ENCODE assay signal across 17 cellular contexts in genomic region chr16:47059991-47060390, GRCh38.
"Had no signal": no experiment of that assay in that cellular context is flagged by ENCODE, and none has a peak within 500 bp of the region (broad histone marks: within the 10 kb centered on the region; RNA-seq: fewer than 3 reads in every experiment).

No MANE protein-coding gene starts in this region.

- H3K4me3 Mint-ChIP-seq: activated naive CD4-positive, alpha-beta T cell treated with anti-CD3 and anti-CD28 coated beads for 36 hours; activated naive CD8-positive, alpha-beta T cell treated with anti-CD3 and anti-CD28 coated beads, Interleukin-2, amount 10 ng/mL, durations not matched to agents 7 days and 5 days; activated T-cell treated with anti-CD3 and anti-CD28 coated beads, Interleukin-2, amount 50 U/mL, for 72 hours; nephron; T-helper 1 cell treated with Interleukin-12 subunit alpha and Interleukin-12 subunit beta and Interleukin-4 antibody, amounts not matched to agents 30 μg/mL and 1 μg/mL, for 36 hours; WTC11 had no signal

- H3K36me3 Mint-ChIP-seq: activated naive CD8-positive, alpha-beta T cell treated with anti-CD3 and anti-CD28 coated beads, Interleukin-2, amount 10 ng/mL, durations not matched to agents 7 days and 5 days; WTC11 had no signal

- DNase-seq: activated CD8-positive, alpha-beta memory T cell treated with anti-CD3 and anti-CD28 coated beads, Interleukin-2, amount 50 U/mL, for 4 hours; activated effector memory CD4-positive, alpha-beta T cell treated with Interleukin-2 at 50 U/mL for 16 hours; activated naive CD4-positive, alpha-beta T cell treated with anti-CD3 and anti-CD28 coated beads for 36 hours; activated naive CD8-positive, alpha-beta T cell treated with anti-CD3 and anti-CD28 coated beads, Interleukin-2, amount 10 ng/mL, durations not matched to agents 7 days and 5 days; activated T-cell treated with anti-CD3 and anti-CD28 coated beads, Interleukin-2, amount 50 U/mL, for 72 hours; amniotic stem cell; cerebellar nuclear complex; effector CD4-positive, alpha-beta T cell; erythroblast; foreskin fibroblast; left ventricle myocardium inferior; stimulated activated CD4-positive, alpha-beta T cell treated with anti-CD3 and anti-CD28 coated beads, Interleukin-4, amount 100 ng/mL, for 4 hours; stimulated activated naive CD8-positive, alpha-beta T cell treated with anti-CD3 and anti-CD28 coated beads, Interleukin-15, Interleukin-2, amounts not matched to agents 100 U/mL and 50 U/mL, for 24 hours; T1000 had no signal

- H3K4me1 Mint-ChIP-seq: activated naive CD8-positive, alpha-beta T cell treated with anti-CD3 and anti-CD28 coated beads, Interleukin-2, amount 10 ng/mL, durations not matched to agents 7 days and 5 days; nephron; WTC11 had no signal

- H3K9me3 ChIP-seq: left ventricle myocardium inferior had no signal

- H3K4me1 ChIP-seq: left ventricle myocardium inferior had no signal

- H3K27ac Mint-ChIP-seq: activated naive CD4-positive, alpha-beta T cell treated with anti-CD3 and anti-CD28 coated beads for 36 hours; activated naive CD8-positive, alpha-beta T cell treated with anti-CD3 and anti-CD28 coated beads, Interleukin-2, amount 10 ng/mL, durations not matched to agents 7 days and 5 days; activated T-cell treated with anti-CD3 and anti-CD28 coated beads, Interleukin-2, amount 50 U/mL, for 72 hours; nephron; T-helper 1 cell treated with Interleukin-12 subunit alpha and Interleukin-12 subunit beta and Interleukin-4 antibody, amounts not matched to agents 30 μg/mL and 1 μg/mL, for 36 hours; WTC11 had no signal

- ATAC-seq: activated T-cell treated with anti-CD3 and anti-CD28 coated beads, Interleukin-2, amount 50 U/mL, for 72 hours; stimulated activated naive CD8-positive, alpha-beta T cell treated with anti-CD3 and anti-CD28 coated beads, Interleukin-15, Interleukin-2, amounts not matched to agents 100 U/mL and 50 U/mL, for 24 hours; WTC11 had no signal

- H3K4me3 ChIP-seq: left ventricle myocardium inferior had no signal

- H3K27ac ChIP-seq: left ventricle myocardium inferior had no signal

- H3K27me3 Mint-ChIP-seq: activated naive CD8-positive, alpha-beta T cell treated with anti-CD3 and anti-CD28 coated beads, Interleukin-2, amount 10 ng/mL, durations not matched to agents 7 days and 5 days had no signal

- H3K36me3 ChIP-seq: left ventricle myocardium inferior had no signal
